In the genomic region with DNA sequence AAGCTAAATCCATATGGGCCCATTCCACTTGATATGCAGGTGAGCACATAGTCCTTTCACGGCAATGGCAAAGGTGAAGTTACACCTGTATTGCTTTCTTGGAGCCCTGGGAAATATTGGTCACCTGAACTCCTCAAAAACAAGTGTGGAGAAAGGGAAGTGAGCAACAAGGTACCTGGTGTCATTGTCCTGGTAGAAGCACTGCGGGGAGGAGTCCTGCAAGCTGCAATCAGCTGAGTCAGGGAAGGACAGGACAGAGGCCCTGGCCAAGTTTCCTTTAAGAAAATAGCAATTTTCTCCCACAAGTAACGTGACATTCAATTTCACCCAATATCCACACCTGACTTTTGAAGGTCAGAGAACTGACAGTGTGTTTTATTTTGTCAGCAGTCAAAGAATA, we compare ENCODE assay signal across 23 cellular contexts.
DNase-seq lines count a peak whose midpoint lies in the region; ATAC-seq, FAIRE-seq and TF ChIP-seq lines count a peak whose summit lies in the region.
"Had no signal": no experiment of that assay in that cellular context is flagged by ENCODE, and none has a peak within 500 bp of the region (broad histone marks: within the 10 kb centered on the region; RNA-seq: fewer than 3 reads in every experiment).

No MANE protein-coding gene starts in this region.

- H3K56ac ChIP-seq in H1 (replicated peaks; ENCODE audit: insufficient read length, low read depth, low read length): no peak overlapping the region

- H2BK20ac ChIP-seq in H1 (ENCODE audit: low read length): no peak overlapping the region

- no peak overlapping the region for H2BK12ac ChIP-seq in H1 (ENCODE audit: low read depth, low read length)
- no peak overlapping the region for H2BK12ac ChIP-seq in mesenchymal stem cell (ENCODE audit: low read length in 2 of 2)
- no peak overlapping the region for H2BK12ac ChIP-seq in trophoblast cell (ENCODE audit: low read length)

- no peak for TF ChIP-seq RAD21 in liver (IDR thresholded peaks at IDR 0.05)
- TF ChIP-seq RAD21 in HepG2 (CRISPR knock-in tag; IDR thresholded peaks at IDR 0.05): no peak
- TF ChIP-seq RAD21 in H1 (IDR thresholded peaks at IDR 0.05 in 1 of 2, conservative IDR thresholded peaks at IDR 0.05 in 1 of 2; ENCODE audit: low read depth in 2 of 2, low read length in 2 of 2): no peak

- H3K4me2 ChIP-seq in HepG2 (ENCODE audit: low read depth, low read length) (no peak overlapping the region), H1 (ENCODE audit: insufficient read depth in 1 of 2, low read depth in 2 of 2, low read length in 2 of 2) (no peak overlapping the region), mesenchymal stem cell (ENCODE audit: low read length, poor library complexity, severe bottlenecking) (no peak overlapping the region), trophoblast cell (ENCODE audit: low read length) (no peak overlapping the region)
- H3K4me2 ChIP-seq: A549 had no signal

- H4K20me1 ChIP-seq in HepG2 (ENCODE audit: insufficient read depth, low read length) (no peaks in the 10 kb centered on the region), H1 (replicated peaks in 1 of 2; ENCODE audit: control insufficient read depth in 1 of 2, insufficient read depth in 2 of 2, low read length in 2 of 2) (no peaks in the 10 kb centered on the region)

- no peaks in the 10 kb centered on the region for H3K79me2 ChIP-seq in HepG2 (ENCODE audit: insufficient read depth, low read length)
- H3K79me2 ChIP-seq in H1 (ENCODE audit: control insufficient read depth in 1 of 2, insufficient read depth in 2 of 2, low read length in 2 of 2): no peaks in the 10 kb centered on the region
- no peaks in the 10 kb centered on the region for H3K79me2 ChIP-seq in trophoblast cell (ENCODE audit: control insufficient read depth, insufficient read depth, low read length, poor library complexity)

- no peak overlapping the region for H3K4me3 Mint-ChIP-seq in WTC11
- H3K4me3 Mint-ChIP-seq: CD8-positive, alpha-beta T cell; HFFc6 had no signal

- TF ChIP-seq EP300 in HepG2 (IDR thresholded peaks at IDR 0.05; ENCODE audit: low read depth in 2 of 2, low read length in 2 of 2) (no peak), HepG2 (CRISPR knock-in tag; IDR thresholded peaks at IDR 0.05; ENCODE audit: borderline replicate concordance) (no peak), H1 (IDR thresholded peaks at IDR 0.05; ENCODE audit: borderline replicate concordance in 1 of 2, low read depth in 2 of 2, low read length in 2 of 2) (no peak)

- H4K91ac ChIP-seq in H1 (replicated peaks; ENCODE audit: insufficient read length, low read length): no peak overlapping the region
- H4K91ac ChIP-seq in mesenchymal stem cell (ENCODE audit: low read length): no peak overlapping the region
- H4K91ac ChIP-seq in trophoblast cell (ENCODE audit: low read depth, low read length): no peak overlapping the region

- no peak for ATAC-seq in HepG2
- no peak for ATAC-seq in WTC11
- ATAC-seq: A549; CD8-positive, alpha-beta T cell had no signal

- peak overlapping the region; percentile 18 for H4K12ac ChIP-seq in trophoblast cell (ENCODE audit: low read depth, low read length)

- POLR2A ChIA-PET in HepG2 (lab: Yijun Ruan, JAX): no interaction called here
- POLR2A ChIA-PET in H1 (lab: Charles Lee; ENCODE audit: partially characterized antibody): no interaction called here
- POLR2A ChIA-PET in WTC11 (lab: Charles Lee): interaction anchor here (0.6 kb wide), 1 partner anchor 400 kb away, joined by 3 read pairs; no protein-coding TSS in a partner anchor

- H3K14ac ChIP-seq in H1 (ENCODE audit: insufficient read length) (no peak overlapping the region), mesenchymal stem cell (ENCODE audit: low read length in 2 of 2) (no peak overlapping the region), trophoblast cell (ENCODE audit: low read length) (no peak overlapping the region)

- H3K27me3 ChIP-seq in liver (ENCODE audit: control insufficient read depth in 4 of 4, insufficient read depth in 4 of 4, low read length in 3 of 4) (no peaks in the 10 kb centered on the region), HepG2 (ENCODE audit: control insufficient read depth in 1 of 2, insufficient read depth in 2 of 2, low read length in 2 of 2) (no peaks in the 10 kb centered on the region), H1 (replicated peaks in 1 of 4; ENCODE audit: control insufficient read depth in 3 of 4, extremely low read depth in 1 of 4, insufficient read depth in 3 of 4, low read length in 3 of 4) (no peaks in the 10 kb centered on the region), mesenchymal stem cell (ENCODE audit: control insufficient read depth in 1 of 2, insufficient read depth in 1 of 2, low read length in 2 of 2) (no peaks in the 10 kb centered on the region), trophoblast cell (ENCODE audit: insufficient read depth, low read length) (no peaks in the 10 kb centered on the region)

- H3K9me3 ChIP-seq in liver (ENCODE audit: control insufficient read depth in 4 of 4, low read length in 3 of 4): no peaks in the 10 kb centered on the region
- peaks cover 12% of the 10 kb centered on the region for H3K9me3 ChIP-seq in HepG2 (ENCODE audit: low read length)
- no peaks in the 10 kb centered on the region for H3K9me3 ChIP-seq in H1 (ENCODE audit: insufficient read depth in 2 of 2, low read depth in 1 of 2, low read length in 1 of 2)
- H3K9me3 ChIP-seq in mesenchymal stem cell (ENCODE audit: control insufficient read depth, low read length): no peaks in the 10 kb centered on the region
- no peaks in the 10 kb centered on the region for H3K9me3 ChIP-seq in trophoblast cell (ENCODE audit: insufficient read depth, low read depth, low read length)
- H3K9me3 ChIP-seq: A549, HAP-1 had no signal

- no peak overlapping the region for H2BK5ac ChIP-seq in H1 (ENCODE audit: low read depth, low read length)
- no peak overlapping the region for H2BK5ac ChIP-seq in mesenchymal stem cell (ENCODE audit: low read depth, low read length, poor library complexity, severe bottlenecking)
- no peak overlapping the region for H2BK5ac ChIP-seq in trophoblast cell (ENCODE audit: low read depth, low read length, poor library complexity)

- H3K18ac ChIP-seq in H1 (ENCODE audit: extremely low read depth, low read length) (no peak overlapping the region), mesenchymal stem cell (ENCODE audit: low read depth in 1 of 2, low read length in 2 of 2) (peak overlapping the region in 1 of 2 experiments; percentile 37), trophoblast cell (ENCODE audit: low read length) (no peak overlapping the region)

- H3K4me3 ChIP-seq in liver (ENCODE audit: low read depth in 1 of 3, low read length in 3 of 3) (no peak overlapping the region), HepG2 (replicated peaks in 1 of 3; ENCODE audit: insufficient read depth in 1 of 3, low read depth in 2 of 3, low read length in 3 of 3) (no peak overlapping the region), H1 (ENCODE audit: extremely low read depth in 1 of 4, insufficient read depth in 2 of 4, low read depth in 3 of 4, low read length in 4 of 4) (no peak overlapping the region), mesenchymal stem cell (ENCODE audit: insufficient read depth in 1 of 2, low read depth in 1 of 2, low read length in 2 of 2) (no peak overlapping the region), trophoblast cell (ENCODE audit: low read depth, low read length) (no peak overlapping the region)
- H3K4me3 ChIP-seq: A549, GM23248, HAP-1 had no signal

- H3K23ac ChIP-seq in H1 (ENCODE audit: insufficient read length) (no peak overlapping the region), mesenchymal stem cell (ENCODE audit: low read length in 2 of 2) (no peak overlapping the region), trophoblast cell (ENCODE audit: low read length) (no peak overlapping the region)

- in situ Hi-C loops in HepG2 (cut with HindIII; ENCODE audit: extremely low pct_ligation_motif_present, low pct_unique_long_range_greater_than_20kb): no loop called here

- H3K9me3 Mint-ChIP-seq in WTC11: peaks cover 17% of the 10 kb centered on the region
- H3K9me3 Mint-ChIP-seq: CD8-positive, alpha-beta T cell; HFFc6 had no signal

- peak overlapping the region; percentile 87 to 88 for H3K27ac ChIP-seq in liver (ENCODE audit: low read depth in 1 of 2, low read length in 2 of 2)
- H3K27ac ChIP-seq in HepG2 (ENCODE audit: extremely low read length, insufficient read depth, low read length): no peak overlapping the region
- H3K27ac ChIP-seq in H1 (ENCODE audit: low read depth, low read length): no peak overlapping the region
- H3K27ac ChIP-seq in mesenchymal stem cell (ENCODE audit: low read length, poor library complexity, severe bottlenecking): no peak overlapping the region
- H3K27ac ChIP-seq in trophoblast cell (ENCODE audit: low read depth, low read length): no peak overlapping the region
- H3K27ac ChIP-seq: A549, GM23248 had no signal

- H4K8ac ChIP-seq in H1 (ENCODE audit: extremely low read depth, insufficient read depth, low read length): peak overlapping the region; percentile 42; the same call in 1 of the 2 replicates
- peak overlapping the region; percentile 31 for H4K8ac ChIP-seq in mesenchymal stem cell (ENCODE audit: low read length)
- no peak overlapping the region for H4K8ac ChIP-seq in trophoblast cell (ENCODE audit: low read depth, low read length)

- H3K4me1 Mint-ChIP-seq in WTC11: peaks cover 17% of the 10 kb centered on the region
- H3K4me1 Mint-ChIP-seq: CD4-positive, CD25-positive, alpha-beta regulatory T cell had no signal

- H2AK5ac ChIP-seq in H1 (ENCODE audit: low read depth, low read length) (no peak overlapping the region), mesenchymal stem cell (ENCODE audit: low read length, severe bottlenecking) (no peak overlapping the region), trophoblast cell (ENCODE audit: low read length) (no peak overlapping the region)

- H2BK120ac ChIP-seq in H1 (replicated peaks; ENCODE audit: low read depth, low read length) (no peak overlapping the region), mesenchymal stem cell (ENCODE audit: low read depth, low read length) (no peak overlapping the region), trophoblast cell (ENCODE audit: insufficient read depth, low read length, poor library complexity) (no peak overlapping the region)

- WGBS in liver: 48% methylated on average over 3 of the region's 3 CpGs
- 41% methylated on average over 3 of the region's 3 CpGs for WGBS in HepG2 (ENCODE audit: low lambda C conversion rate)
- WGBS in H1 (ENCODE audit: extremely low coverage in 1 of 2, insufficient coverage in 1 of 2, insufficient read length in 1 of 2, insufficient replicate concordance in 2 of 2, low coverage in 1 of 2, low lambda C conversion rate in 2 of 2, missing lambda C conversion rate in 1 of 2), 2 experiments: 94% methylated on average over 3 of the region's 3 CpGs; no CpG with 5 or more reads in 1 of the 2 experiments
- WGBS in mesenchymal stem cell: 88% methylated on average over 2 of the region's 3 CpGs
- no CpG with 5 or more reads among the region's 3 CpGs for WGBS in trophoblast cell (ENCODE audit: extremely low coverage, insufficient coverage, insufficient read length)

- no peaks in the 10 kb centered on the region for H3K27me3 Mint-ChIP-seq in WTC11 (ENCODE audit: low read depth)
- H3K27me3 Mint-ChIP-seq: CD4-positive, CD25-positive, alpha-beta regulatory T cell had no signal

- H3K27ac Mint-ChIP-seq in WTC11: no peak overlapping the region
- H3K27ac Mint-ChIP-seq: CD4-positive, CD25-positive, alpha-beta regulatory T cell; CD8-positive, alpha-beta T cell; HFFc6 had no signal

- peaks cover 0 to 56% (median 15%) of the 10 kb centered on the region in 4 donors for H3K4me1 ChIP-seq in liver (ENCODE audit: control insufficient read depth in 4 of 4, insufficient read depth in 4 of 4, low read length in 3 of 4)
- H3K4me1 ChIP-seq in HepG2 (ENCODE audit: insufficient read depth, low read length): no peaks in the 10 kb centered on the region
- no peaks in the 10 kb centered on the region; a peak in 2 of 7 replicates for H3K4me1 ChIP-seq in H1 (replicated peaks in 1 of 4; ENCODE audit: control insufficient read depth in 3 of 4, insufficient read depth in 4 of 4, low read length in 3 of 4)
- H3K4me1 ChIP-seq in mesenchymal stem cell (ENCODE audit: control insufficient read depth, insufficient read depth, low read depth, low read length): no peaks in the 10 kb centered on the region
- peaks cover 4 to 8% of the 10 kb centered on the region in 2 experiments for H3K4me1 ChIP-seq in trophoblast cell (ENCODE audit: control insufficient read depth in 1 of 2, insufficient read depth in 2 of 2, low read length in 2 of 2)
- H3K4me1 ChIP-seq: A549, Caco-2, HAP-1 had no signal

- DNase-seq in HepG2 (ENCODE audit: low spot score) (no peak), H1 (ENCODE audit: low read depth in 1 of 2, low spot score in 2 of 2) (no peak), mesenchymal stem cell (no peak), trophoblast cell (no peak), WTC11 (ENCODE audit: low spot score) (no peak), cardiac septum (ENCODE audit: low spot score) (no peak), NCI-H510A treated with DMSO at 0.1 percent for 48 hours (lab: John Stamatoyannopoulos, UW) (no peak)
- DNase-seq: 8988T; ACHN; C1 segment of cervical spinal cord; Caco-2; CD4-positive, CD25-positive, alpha-beta regulatory T cell; CD8-positive, alpha-beta T cell; DMS153; DND-41; GM23248; HFFc6 had no signal

- CTCF ChIA-PET in HepG2 (lab: Yijun Ruan, JAX; ENCODE audit: low intra/inter-chr PET ratio, low total read pairs) (no interaction called here), H1 (lab: Charles Lee; ENCODE audit: partially characterized antibody) (no interaction called here), WTC11 (lab: Charles Lee) (no interaction called here)

- FAIRE-seq in HepG2 (lab: Jason Lieb, UNC) (no peak), H1 (lab: Jason Lieb, UNC) (no peak)
- FAIRE-seq: A549, G401.6, GM12892, GM19239 had no signal

- TF ChIP-seq POLR2A in HepG2 (IDR thresholded peaks at IDR 0.05; ENCODE audit: insufficient read depth in 1 of 2, low read depth in 2 of 2, low read length in 2 of 2) (no peak), H1 (IDR thresholded peaks at IDR 0.05; ENCODE audit: control extremely low read depth in 1 of 2, low read depth in 2 of 2, low read length in 2 of 2) (no peak)

- H3K23me2 ChIP-seq in H1 (ENCODE audit: low read depth, low read length): no peaks in the 10 kb centered on the region

- H2AFZ ChIP-seq in HepG2 (ENCODE audit: low read length) (no peak overlapping the region), H1 (ENCODE audit: low read length) (no peak overlapping the region), mesenchymal stem cell (ENCODE audit: low read depth, low read length) (no peak overlapping the region), trophoblast cell (ENCODE audit: insufficient read depth, low read length, poor library complexity) (no peak overlapping the region)
- H2AFZ ChIP-seq: GM23248 had no signal

- intact Hi-C loops in HepG2 (cut with micrococcal nuclease; ENCODE audit: unreplicated experiment) (no loop called here), cardiac septum (cut with DNase I) (no loop called here)

- H3K36me3 ChIP-seq in liver (ENCODE audit: control insufficient read depth in 4 of 4, insufficient read depth in 3 of 4, low read depth in 1 of 4, low read length in 3 of 4) (no peaks in the 10 kb centered on the region), HepG2 (replicated peaks in 1 of 2; ENCODE audit: control insufficient read depth in 1 of 2, insufficient read depth in 2 of 2, low read length in 2 of 2) (no peaks in the 10 kb centered on the region), H1 (ENCODE audit: control insufficient read depth in 2 of 4, insufficient read depth in 4 of 4, low read length in 3 of 4) (no peaks in the 10 kb centered on the region), mesenchymal stem cell (ENCODE audit: control insufficient read depth in 1 of 2, insufficient read depth in 2 of 2, low read depth in 1 of 2, low read length in 2 of 2) (no peaks in the 10 kb centered on the region), trophoblast cell (ENCODE audit: control insufficient read depth in 1 of 2, insufficient read depth in 2 of 2, low read length in 2 of 2) (no peaks in the 10 kb centered on the region)
- H3K36me3 ChIP-seq: HAP-1 had no signal

- H3K9ac ChIP-seq in liver (ENCODE audit: low read depth in 1 of 2, low read length in 2 of 2) (peak overlapping the region in 1 of 2 donors; percentile 60), HepG2 (ENCODE audit: insufficient read depth, low read depth, low read length) (no peak overlapping the region), H1 (replicated peaks in 1 of 4; ENCODE audit: extremely low read depth in 1 of 4, low read depth in 3 of 4, low read length in 3 of 4) (no peak overlapping the region), mesenchymal stem cell (ENCODE audit: low read length) (no peak overlapping the region), trophoblast cell (ENCODE audit: low read length) (no peak overlapping the region)
- H3K9ac ChIP-seq: GM23248 had no signal

- H3K79me1 ChIP-seq in H1 (ENCODE audit: low read depth, low read length) (no peaks in the 10 kb centered on the region), mesenchymal stem cell (replicated peaks; ENCODE audit: low read length, poor library complexity, severe bottlenecking) (no peaks in the 10 kb centered on the region), trophoblast cell (ENCODE audit: low read length) (no peaks in the 10 kb centered on the region)

- no peaks in the 10 kb centered on the region for H3K36me3 Mint-ChIP-seq in WTC11
- H3K36me3 Mint-ChIP-seq: CD4-positive, CD25-positive, alpha-beta regulatory T cell; CD8-positive, alpha-beta T cell had no signal

- BruUV-seq in HepG2 (replicated peaks; lab: Mats Ljungman, UMichigan): no TSS peak

- TF ChIP-seq CTCF in liver (IDR thresholded peaks at IDR 0.05; ENCODE audit: low read depth, low read length, missing input control): no peak
- no peak for TF ChIP-seq CTCF in HepG2 (CRISPR knock-in tag; IDR thresholded peaks at IDR 0.05)
- TF ChIP-seq CTCF in H1 (IDR thresholded peaks at IDR 0.05; ENCODE audit: control extremely low read depth in 1 of 3, insufficient read depth in 1 of 3, low read depth in 1 of 3, low read length in 3 of 3): no peak
- TF ChIP-seq CTCF in WTC11 (IDR thresholded peaks at IDR 0.05): no peak

- H2BK15ac ChIP-seq in H1 (ENCODE audit: low read length): no peak overlapping the region
- peak overlapping the region; percentile 40 for H2BK15ac ChIP-seq in mesenchymal stem cell (ENCODE audit: low read depth, poor library complexity, severe bottlenecking)

- H3K4ac ChIP-seq in H1 (replicated peaks; ENCODE audit: insufficient read length, low read depth, low read length): no peak overlapping the region
- no peak overlapping the region for H3K4ac ChIP-seq in mesenchymal stem cell (ENCODE audit: low read depth in 1 of 2, low read length in 2 of 2)
- H3K4ac ChIP-seq in trophoblast cell (ENCODE audit: low read depth, low read length): no peak overlapping the region

- no peak overlapping the region for H4K5ac ChIP-seq in H1 (ENCODE audit: insufficient read length, low read depth, low read length)

Comparison
In these comparisons a context has a peak if more than half of its experiments do, and no peak if none do; other contexts are left out.
1. H3K27ac ChIP-seq: peak in liver (2 of 2); none in HepG2 (single experiment), H1 (single experiment), mesenchymal stem cell (single experiment) and trophoblast cell (single experiment).